ENCODE assay signal across 3 cellular contexts in the genomic region with DNA sequence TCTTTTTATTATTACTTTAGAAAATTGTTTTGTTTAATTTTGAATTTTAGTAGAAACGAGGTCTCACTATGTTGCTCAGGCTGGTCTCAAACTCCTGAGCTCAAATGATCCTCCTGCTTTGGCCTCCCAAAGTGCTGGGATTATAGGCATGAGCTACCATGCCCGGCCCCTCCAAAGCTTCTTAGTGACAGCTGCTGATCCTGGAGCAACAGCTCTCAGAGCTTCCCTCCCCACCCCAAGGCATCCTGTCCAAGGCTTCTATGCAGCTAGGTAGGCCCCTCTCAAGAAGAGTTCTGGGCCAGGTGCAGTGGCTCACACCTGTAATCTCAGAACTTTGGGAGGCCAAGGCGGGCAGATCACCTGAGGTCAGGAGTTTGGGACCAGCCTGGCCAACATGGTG. TPM values are rescaled to one million over a fixed set of nuclear protein-coding genes. Genes with fewer than 3 reads are reported as not detected.
"Had no signal": no experiment of that assay in that cellular context is flagged by ENCODE, and none has a peak within 500 bp of the region (broad histone marks: within the 10 kb centered on the region; RNA-seq: fewer than 3 reads in every experiment).

No MANE protein-coding gene starts in this region.

RNA-seq across cellular contexts. Expression of a gene that starts 15.7 kb away (rescaled TPM):
- total RNA-seq: MCF 10A had no signal

RNA-seq across cellular contexts. Expression of a gene that starts 32.3 kb away (rescaled TPM):
- total RNA-seq: M059J, MCF 10A, NCI-H460 had no signal
